Comparison of ENCODE assay signal across 8 cellular contexts in genomic region chr1:95072117-95072516, GRCh38. TPM values are rescaled to one million over a fixed set of nuclear protein-coding genes. Genes with fewer than 3 reads are reported as not detected.
DNase-seq lines count a peak whose midpoint lies in the region; ATAC-seq and TF ChIP-seq lines count a peak whose summit lies in the region.

No MANE protein-coding gene starts in this region.

- no peaks in the 10 kb centered on the region for H3K36me3 ChIP-seq in GM23338 (ENCODE audit: insufficient read depth)
- H3K36me3 ChIP-seq in hepatocyte (replicated peaks; ENCODE audit: insufficient read depth, low read depth) = no peaks in the 10 kb centered on the region
- peaks cover 0 to 6% (median 0%) of the 10 kb centered on the region in 6 donors for H3K36me3 ChIP-seq in spleen

- H3K79me2 ChIP-seq in GM23338 (replicated peaks; ENCODE audit: insufficient read depth) = no peaks in the 10 kb centered on the region
- H3K79me2 ChIP-seq in hepatocyte = peaks cover 5% of the 10 kb centered on the region

- H3K9me2 ChIP-seq in GM23338 (ENCODE audit: insufficient read depth) = no peaks in the 10 kb centered on the region
- H3K9me2 ChIP-seq in hepatocyte (replicated peaks; ENCODE audit: insufficient read depth) = no peaks in the 10 kb centered on the region

- no peaks in the 10 kb centered on the region; the same call in 1 of the 2 replicates for H3K27me3 ChIP-seq in GM23338 (ENCODE audit: insufficient read depth)
- no peaks in the 10 kb centered on the region for H3K27me3 ChIP-seq in hepatocyte
- H3K27me3 ChIP-seq in spleen (replicated peaks in 1 of 7) = peaks cover 0 to 3% (median 0%) of the 10 kb centered on the region in 7 donors

- intact Hi-C loops in spleen (cut with DNase I; ENCODE audit: low total_unique reads) = no loop called here

- H3K27ac Mint-ChIP-seq in GM23338 = peak overlapping the region; percentile 13; the same call in 1 of the 2 replicates

- no peaks in the 10 kb centered on the region for H3K9me3 Mint-ChIP-seq in GM23338

- H3K27ac ChIP-seq in GM23338 (ENCODE audit: low read depth) (no peak overlapping the region), VCaP (peak overlapping the region; percentile 93), hepatocyte (peak overlapping the region; percentile 96), spleen (peak overlapping the region; percentile 80 to 94 (median 90))

- peak overlapping the region; percentile 85 for H3K4me2 ChIP-seq in GM23338
- peak overlapping the region; percentile 81 for H3K4me2 ChIP-seq in hepatocyte

- WGBS in hepatocyte (ENCODE audit: low lambda C conversion rate, missing lambda C conversion rate) = 19% methylated on average over 7 of the region's 7 CpGs
- WGBS in spleen, 5 donors = 17 to 26% (median 24%) methylated on average over 7 of the region's 7 CpGs

- TF ChIP-seq CTCF in GM23338 (conservative IDR thresholded peaks at IDR 0.05; ENCODE audit: low read depth in 2 of 2) (no peak), VCaP (conservative IDR thresholded peaks at IDR 0.05) (no peak), hepatocyte (IDR thresholded peaks at IDR 0.05; ENCODE audit: poor library complexity) (no peak), spleen (IDR thresholded peaks at IDR 0.05 in 8 of 11, conservative IDR thresholded peaks at IDR 0.05 in 3 of 11) (no peak), GM10266 (IDR thresholded peaks at IDR 0.05; ENCODE audit: control insufficient read depth, insufficient read depth, low read depth, missing control alignments) (no peak)

- H3K27me3 Mint-ChIP-seq in GM23338 (ENCODE audit: insufficient read depth, low read depth, poor library complexity) = no peaks in the 10 kb centered on the region

- DNase-seq in GM23338 (ENCODE audit: low spot score) (no peak), hepatocyte (ENCODE audit: low spot score) (no peak), spleen (no peak), GM10266 (ENCODE audit: extremely low spot score) (no peak), COLO668 (lab: John Stamatoyannopoulos, UW; ENCODE audit: unreplicated experiment) (no peak), NCI-H510A treated with DMSO at 0.1 percent for 48 hours (lab: John Stamatoyannopoulos, UW) (no peak)

- peak overlapping the region; percentile 96 for H3K4me3 Mint-ChIP-seq in GM23338

- TF ChIP-seq POLR2A in spleen (IDR thresholded peaks at IDR 0.05) = no peak

- H3K4me3 ChIP-seq in GM23338 = peak overlapping the region; percentile 62
- peak overlapping the region; percentile 77 for H3K4me3 ChIP-seq in hepatocyte
- H3K4me3 ChIP-seq in spleen = peak overlapping the region; percentile 51 to 82 (median 64)

- H2AFZ ChIP-seq in GM23338 (peak overlapping the region; percentile 94), hepatocyte (peak overlapping the region; percentile 97)

- peaks cover 2% of the 10 kb centered on the region; the same call in 1 of the 3 replicates for H3K4me1 Mint-ChIP-seq in GM23338

- H3K36me3 Mint-ChIP-seq in GM23338 (ENCODE audit: low read depth) = no peaks in the 10 kb centered on the region

- H3K4me1 ChIP-seq in GM23338 (ENCODE audit: insufficient read depth) = peaks cover 6% of the 10 kb centered on the region; the same call in 1 of the 2 replicates
- H3K4me1 ChIP-seq in hepatocyte (ENCODE audit: insufficient read depth) = peaks cover 10% of the 10 kb centered on the region
- peaks cover 5 to 27% (median 21%) of the 10 kb centered on the region in 6 donors for H3K4me1 ChIP-seq in spleen

- H3K9me3 ChIP-seq in hepatocyte (ENCODE audit: low read depth) (no peaks in the 10 kb centered on the region), spleen (no peaks in the 10 kb centered on the region)

- ATAC-seq in GM23338 (no peak), HG02763 (IDR thresholded peaks at IDR 0.05; ENCODE audit: unreplicated experiment) (no peak)

- no peaks in the 10 kb centered on the region for H3F3A ChIP-seq in GM23338 (replicated peaks; ENCODE audit: low read depth)

- H4K20me1 ChIP-seq in GM23338 (replicated peaks; ENCODE audit: insufficient read depth) = no peaks in the 10 kb centered on the region
- H4K20me1 ChIP-seq in hepatocyte (ENCODE audit: insufficient read depth, poor library complexity, severe bottlenecking) = no peaks in the 10 kb centered on the region

TF ChIP-seq in GM23338, 12 proteins besides CTCF, POLR2A, EP300 and RAD21 (continues in another document):
- TF ChIP-seq NANOG (IDR thresholded peaks at IDR 0.05; ENCODE audit: borderline replicate concordance) (no peak), REST (IDR thresholded peaks at IDR 0.05; ENCODE audit: unreplicated experiment) (no peak), POLR2AphosphoS5 (IDR thresholded peaks at IDR 0.05; ENCODE audit: low read depth) (no peak), JUNB (IDR thresholded peaks at IDR 0.05; ENCODE audit: unreplicated experiment) (no peak)

RNA-seq across cellular contexts. Expression of gene ALG14, which starts 0.6 kb away (rescaled TPM):
- 0.42 and 0.70 TPM in 2 replicates for total RNA-seq in GM23338 (2014; rRNA removed; shearing (Covaris generic))
- 2.8 and 4.1 TPM in 2 replicates for polyA plus RNA-seq in GM23338 (2016; fragmentation: Nextera tagmentation; extraction: Ambion mirVana)
- 2.5 and 4.7 TPM in 2 replicates for total RNA-seq in hepatocyte
- 15.2 and 22.5 TPM in 2 replicates for polyA plus RNA-seq in hepatocyte
- total RNA-seq in spleen = 1 to 10 TPM in 6 of 7 donors, under 1 TPM in 1; 0.97 to 6.0 (median 2.6) TPM
- polyA plus RNA-seq in spleen = 1 to 10 TPM in 1 of 3 donors, under 1 TPM in 2; 0.78 to 1.2 (median 0.85) TPM

RNA-seq across cellular contexts. Expression of gene TLCD4, which starts 45.0 kb away (rescaled TPM):
- total RNA-seq in GM23338 (2014; rRNA removed; shearing (Covaris generic)) = 3.5 and 4.5 TPM in 2 replicates
- polyA plus RNA-seq in GM23338 (2016; fragmentation: Nextera tagmentation; extraction: Ambion mirVana) = 2.8 and 4.2 TPM in 2 replicates
- 22.4 and 31.5 TPM in 2 replicates for total RNA-seq in hepatocyte
- 9.7 and 12.2 TPM in 2 replicates for polyA plus RNA-seq in hepatocyte
- 10 to 100 TPM in 1 of 7 donors, 1 to 10 TPM in 3, under 1 TPM in 3; 0.63 to 12.5 (median 1.7) TPM for total RNA-seq in spleen
- polyA plus RNA-seq in spleen = under 1 TPM; 0.11 to 0.26 (median 0.21) TPM
